In genomic region chr2:132595186-132595585, GRCh38 we compare ENCODE assay signal across 28 cellular contexts.
"Had no signal": no experiment of that assay in that cellular context is flagged by ENCODE, and none has a peak within 500 bp of the region (broad histone marks: within the 10 kb centered on the region; RNA-seq: fewer than 3 reads in every experiment).

No MANE protein-coding gene starts in this region.

- DNase-seq: naive thymus-derived CD4-positive, alpha-beta T cell; natural killer cell; ovary; posterior cingulate gyrus; psoas muscle; right cardiac atrium; right lobe of liver; sigmoid colon; small intestine; stimulated activated CD4-positive, alpha-beta T cell treated with anti-CD3 and anti-CD28 coated beads, Interleukin-15, amount 100 ng/mL, for 24 hours; stimulated activated CD4-positive, alpha-beta T cell treated with anti-CD3 and anti-CD28 coated beads, Interleukin-2, amount 100 ng/mL, for 24 hours; stimulated activated CD4-positive, alpha-beta T cell treated with anti-CD3 and anti-CD28 coated beads, Interleukin-2, amount 100 ng/mL, for 48 hours; stimulated activated CD4-positive, alpha-beta T cell treated with anti-CD3 and anti-CD28 coated beads, Interleukin-4, amount 100 ng/mL, for 24 hours; stimulated activated naive CD4-positive, alpha-beta T cell; stimulated activated naive CD8-positive, alpha-beta T cell treated with anti-CD3 and anti-CD28 coated beads, Interleukin-15, amount 100 ng/mL, for 72 hours; stimulated activated naive CD8-positive, alpha-beta T cell treated with anti-CD3 and anti-CD28 coated beads, Interleukin-15, Interleukin-2, amounts not matched to agents 100 U/mL and 50 U/mL, for 24 hours; testis; tibial artery; transverse colon; upper lobe of right lung; uterus had no signal

- H3K27me3 Mint-ChIP-seq: progenitor cell of endocrine pancreas; stimulated activated naive CD8-positive, alpha-beta T cell treated with anti-CD3 and anti-CD28 coated beads, Interleukin-15, amount 100 ng/mL, for 72 hours; type B pancreatic cell had no signal

- H3K9ac ChIP-seq: parathyroid adenoma had no signal

- H3K9me3 ChIP-seq: neutrophil, ovary, psoas muscle, right lobe of liver, sigmoid colon, suprapubic skin, testis, tibial artery, transverse colon, upper lobe of right lung, uterus had no signal

- H3K36me3 ChIP-seq: neutrophil, ovary, right lobe of liver, sigmoid colon, suprapubic skin, tibial artery, transverse colon, upper lobe of right lung, uterus had no signal

- H3K9me3 Mint-ChIP-seq: nephron, type B pancreatic cell had no signal

- H3K27ac ChIP-seq: neutrophil, ovary, parathyroid adenoma, psoas muscle, right lobe of liver, sigmoid colon, suprapubic skin, testis, tibial artery, transverse colon, upper lobe of right lung, uterus had no signal

- H3K27ac Mint-ChIP-seq: naive thymus-derived CD4-positive, alpha-beta T cell; natural killer cell; nephron; progenitor cell of endocrine pancreas; stimulated activated memory B cell treated with anti-CD40 and anti-IgM and Interleukin-4, amounts not matched to agents 10 μg/mL and 1 μg/mL and 100 μg/mL, for 72 hours; stimulated activated naive CD8-positive, alpha-beta T cell treated with anti-CD3 and anti-CD28 coated beads, Interleukin-15, amount 100 ng/mL, for 72 hours; type B pancreatic cell had no signal

- H3K27me3 ChIP-seq: neutrophil, ovary, right lobe of liver, sigmoid colon, suprapubic skin, testis, transverse colon, upper lobe of right lung, uterus had no signal

- H3K4me3 Mint-ChIP-seq: naive thymus-derived CD4-positive, alpha-beta T cell; natural killer cell; nephron; stimulated activated memory B cell treated with anti-CD40 and anti-IgM and Interleukin-4, amounts not matched to agents 10 μg/mL and 1 μg/mL and 100 μg/mL, for 72 hours; stimulated activated naive CD8-positive, alpha-beta T cell treated with anti-CD3 and anti-CD28 coated beads, Interleukin-15, amount 100 ng/mL, for 72 hours; type B pancreatic cell had no signal

- H3K4me1 Mint-ChIP-seq: naive thymus-derived CD4-positive, alpha-beta T cell; natural killer cell; nephron; stimulated activated memory B cell treated with anti-CD40 and anti-IgM and Interleukin-4, amounts not matched to agents 10 μg/mL and 1 μg/mL and 100 μg/mL, for 72 hours; stimulated activated naive CD8-positive, alpha-beta T cell treated with anti-CD3 and anti-CD28 coated beads, Interleukin-15, amount 100 ng/mL, for 72 hours had no signal

- H3K4me3 ChIP-seq: ovary, psoas muscle, right lobe of liver, sigmoid colon, suprapubic skin, testis, tibial artery, transverse colon, upper lobe of right lung, uterus had no signal

- H3K36me3 Mint-ChIP-seq: natural killer cell; stimulated activated memory B cell treated with anti-CD40 and anti-IgM and Interleukin-4, amounts not matched to agents 10 μg/mL and 1 μg/mL and 100 μg/mL, for 72 hours; type B pancreatic cell had no signal

- H3K4me1 ChIP-seq: parathyroid adenoma, psoas muscle, sigmoid colon, suprapubic skin, testis, tibial artery, transverse colon, upper lobe of right lung, uterus had no signal

- ATAC-seq: naive thymus-derived CD4-positive, alpha-beta T cell; natural killer cell; psoas muscle; right cardiac atrium; right lobe of liver; stimulated activated memory B cell treated with anti-CD40 and anti-IgM and Interleukin-4, amounts not matched to agents 10 μg/mL and 1 μg/mL and 100 μg/mL, for 72 hours; stimulated activated naive CD8-positive, alpha-beta T cell treated with anti-CD3 and anti-CD28 coated beads, Interleukin-15, amount 100 ng/mL, for 72 hours; stimulated activated naive CD8-positive, alpha-beta T cell treated with anti-CD3 and anti-CD28 coated beads, Interleukin-15, Interleukin-2, amounts not matched to agents 100 U/mL and 50 U/mL, for 24 hours; upper lobe of right lung had no signal

- H2AFZ ChIP-seq: parathyroid adenoma had no signal

- H3K79me2 ChIP-seq: parathyroid adenoma had no signal
